17 cellular contexts compared by ENCODE assay signal in genomic region chr4:186782302-186782701, GRCh38. TPM values are rescaled to one million over a fixed set of nuclear protein-coding genes. Genes with fewer than 3 reads are reported as not detected.
DNase-seq lines count a peak whose midpoint lies in the region; ATAC-seq and TF ChIP-seq lines count a peak whose summit lies in the region.
"Had no signal": no experiment of that assay in that cellular context is flagged by ENCODE, and none has a peak within 500 bp of the region (broad histone marks: within the 10 kb centered on the region; RNA-seq: fewer than 3 reads in every experiment).

No MANE protein-coding gene starts in this region.

- no peak overlapping the region for H2AFZ ChIP-seq in mammary epithelial cell (ENCODE audit: low read depth, low read length)

- H3K27ac ChIP-seq in mammary epithelial cell (ENCODE audit: insufficient read depth, low read depth, low read length): peak overlapping the region; percentile 81
- H3K27ac ChIP-seq in breast epithelium: no peak overlapping the region
- H3K27ac ChIP-seq in RWPE1: peak overlapping the region; percentile 27; the same call in 1 of the 2 replicates
- peak overlapping the region; percentile 71 for H3K27ac ChIP-seq in foreskin keratinocyte
- no peak overlapping the region for H3K27ac ChIP-seq in CD4-positive, alpha-beta T cell (ENCODE audit: low read depth, low read length)
- H3K27ac ChIP-seq: 22Rv1, A549, C4-2B had no signal

- ATAC-seq in foreskin keratinocyte: no peak
- ATAC-seq in CD4-positive, alpha-beta T cell (ENCODE audit: poor library complexity): no peak
- ATAC-seq: K562 had no signal

- CTCF ChIA-PET in mammary epithelial cell (lab: Charles Lee; ENCODE audit: low non-redundant PET) (no interaction called here), RWPE1 (lab: Yijun Ruan, JAX) (no interaction called here)
- CTCF ChIA-PET in CD4-positive, alpha-beta T cell (lab: Charles Lee): no interaction called here
- CTCF ChIA-PET in activated CD4-positive, alpha-beta memory T cell treated with anti-CD3 and anti-CD28 coated beads, Interleukin-2, amount 10 ng/mL, durations not matched to agents 7 days and 5 days (lab: Charles Lee): no interaction called here

- no peak overlapping the region for H3K27ac Mint-ChIP-seq in CD4-positive, alpha-beta T cell
- no peak overlapping the region for H3K27ac Mint-ChIP-seq in activated CD4-positive, alpha-beta memory T cell treated with anti-CD3 and anti-CD28 coated beads, Interleukin-2, amount 10 ng/mL, durations not matched to agents 7 days and 5 days
- H3K27ac Mint-ChIP-seq: CD4-positive, alpha-beta memory T cell had no signal

- intact Hi-C loops in mammary epithelial cell (cut with micrococcal nuclease) (loop anchor here (5.0 kb wide), 2 partner anchors 55 to 345 kb away; no protein-coding TSS in a partner anchor), breast epithelium (cut with DNase I; ENCODE audit: low total_unique reads) (no loop called here)
- intact Hi-C loops in CD4-positive, alpha-beta T cell (cut with DNase I, micrococcal nuclease): no loop called here

- no peaks in the 10 kb centered on the region for H3K36me3 ChIP-seq in mammary epithelial cell (ENCODE audit: insufficient read depth, low read length)
- H3K36me3 ChIP-seq in breast epithelium: no peaks in the 10 kb centered on the region

- dilution Hi-C loops in mammary epithelial cell (cut with HindIII; ENCODE audit: low sequenced_read_pairs): loop anchor here (5.0 kb wide), 1 partner anchor 70 kb away; no protein-coding TSS in a partner anchor

- BruUV-seq in mammary epithelial cell (replicated peaks; lab: Mats Ljungman, UMichigan): no TSS peak

- no peaks in the 10 kb centered on the region for H3K4me1 Mint-ChIP-seq in CD4-positive, alpha-beta T cell (ENCODE audit: low read depth)
- H3K4me1 Mint-ChIP-seq in activated CD4-positive, alpha-beta memory T cell treated with anti-CD3 and anti-CD28 coated beads, Interleukin-2, amount 10 ng/mL, durations not matched to agents 7 days and 5 days: no peaks in the 10 kb centered on the region
- H3K4me1 Mint-ChIP-seq: CD4-positive, alpha-beta memory T cell had no signal

- WGBS in mammary epithelial cell (ENCODE audit: low coverage, missing lambda C conversion rate): 77% methylated on average over 5 of the region's 5 CpGs

- TF ChIP-seq POLR2A in breast epithelium (IDR thresholded peaks at IDR 0.05): no peak

- H3K4me2 ChIP-seq in mammary epithelial cell (ENCODE audit: insufficient read depth, low read depth, low read length): no peak overlapping the region

- no peaks in the 10 kb centered on the region for H4K20me1 ChIP-seq in mammary epithelial cell (ENCODE audit: insufficient read depth, low read length)

- DNase-seq in mammary epithelial cell: no peak
- no peak for DNase-seq in breast epithelium (ENCODE audit: low spot score in 2 of 2)
- DNase-seq in RWPE1 (ENCODE audit: low spot score): no peak
- no peak for DNase-seq in foreskin keratinocyte
- DNase-seq in CD4-positive, alpha-beta T cell: no peak
- DNase-seq in inferior parietal cortex (ENCODE audit: extremely low spot score): no peak
- no peak for DNase-seq in activated CD4-positive, alpha-beta memory T cell treated with anti-CD3 and anti-CD28 coated beads, Interleukin-2, amount 10 ng/mL, durations not matched to agents 7 days and 5 days
- DNase-seq: AML-193; CD4-positive, alpha-beta memory T cell; DMS79 treated with DMSO at 0.1 percent for 48 hours; GF-D8; GOT3; H7 had no signal

- H3K4me3 ChIP-seq in mammary epithelial cell (replicated peaks in 1 of 3; ENCODE audit: insufficient read depth in 1 of 3, low read depth in 2 of 3, low read length in 3 of 3) (no peak overlapping the region), breast epithelium (no peak overlapping the region)
- H3K4me3 ChIP-seq: A549, K562 had no signal

- no peak overlapping the region for H3K4me3 Mint-ChIP-seq in CD4-positive, alpha-beta T cell
- H3K4me3 Mint-ChIP-seq in activated CD4-positive, alpha-beta memory T cell treated with anti-CD3 and anti-CD28 coated beads, Interleukin-2, amount 10 ng/mL, durations not matched to agents 7 days and 5 days: no peak overlapping the region
- H3K4me3 Mint-ChIP-seq: CD4-positive, alpha-beta memory T cell had no signal

- no peak overlapping the region for H3K9ac ChIP-seq in mammary epithelial cell (ENCODE audit: insufficient read depth, low read length)

- in situ Hi-C loops in mammary epithelial cell (cut with MboI; ENCODE audit: low sequenced_read_pairs in 2 of 2): no loop called here

- POLR2A ChIA-PET in RWPE1 (lab: Yijun Ruan, JAX; ENCODE audit: low non-redundant PET): no interaction called here
- POLR2A ChIA-PET in CD4-positive, alpha-beta T cell (lab: Charles Lee): no interaction called here
- POLR2A ChIA-PET in activated CD4-positive, alpha-beta memory T cell treated with anti-CD3 and anti-CD28 coated beads, Interleukin-2, amount 10 ng/mL, durations not matched to agents 7 days and 5 days (lab: Charles Lee): no interaction called here

- H3K4me1 ChIP-seq in mammary epithelial cell (ENCODE audit: insufficient read depth, low read length): peaks cover 24% of the 10 kb centered on the region
- H3K4me1 ChIP-seq in breast epithelium: no peaks in the 10 kb centered on the region
- H3K4me1 ChIP-seq in foreskin keratinocyte: peaks cover 29% of the 10 kb centered on the region

- no peaks in the 10 kb centered on the region for H3K9me3 Mint-ChIP-seq in CD4-positive, alpha-beta T cell
- H3K9me3 Mint-ChIP-seq in activated CD4-positive, alpha-beta memory T cell treated with anti-CD3 and anti-CD28 coated beads, Interleukin-2, amount 10 ng/mL, durations not matched to agents 7 days and 5 days: peaks cover 11% of the 10 kb centered on the region

- no peaks in the 10 kb centered on the region for H3K27me3 Mint-ChIP-seq in CD4-positive, alpha-beta T cell
- no peaks in the 10 kb centered on the region for H3K27me3 Mint-ChIP-seq in activated CD4-positive, alpha-beta memory T cell treated with anti-CD3 and anti-CD28 coated beads, Interleukin-2, amount 10 ng/mL, durations not matched to agents 7 days and 5 days
- H3K27me3 Mint-ChIP-seq: CD4-positive, alpha-beta memory T cell had no signal

- no peaks in the 10 kb centered on the region for H3K36me3 Mint-ChIP-seq in CD4-positive, alpha-beta T cell (ENCODE audit: low read depth)
- no peaks in the 10 kb centered on the region for H3K36me3 Mint-ChIP-seq in activated CD4-positive, alpha-beta memory T cell treated with anti-CD3 and anti-CD28 coated beads, Interleukin-2, amount 10 ng/mL, durations not matched to agents 7 days and 5 days (ENCODE audit: low read depth)
- H3K36me3 Mint-ChIP-seq: CD4-positive, alpha-beta memory T cell had no signal

- H3K27me3 ChIP-seq in mammary epithelial cell (ENCODE audit: insufficient read depth, low read length): no peaks in the 10 kb centered on the region
- H3K27me3 ChIP-seq in breast epithelium: no peaks in the 10 kb centered on the region
- H3K27me3 ChIP-seq in foreskin keratinocyte: no peaks in the 10 kb centered on the region
- no peaks in the 10 kb centered on the region for H3K27me3 ChIP-seq in CD4-positive, alpha-beta T cell (ENCODE audit: control insufficient read depth, insufficient read depth, low read length)

- H3K79me2 ChIP-seq in mammary epithelial cell (ENCODE audit: insufficient read depth, low read length): no peaks in the 10 kb centered on the region

- H3K9me3 ChIP-seq in mammary epithelial cell (replicated peaks; ENCODE audit: insufficient read depth, low read length): peaks cover 6% of the 10 kb centered on the region
- H3K9me3 ChIP-seq in breast epithelium: no peaks in the 10 kb centered on the region
- no peaks in the 10 kb centered on the region for H3K9me3 ChIP-seq in CD4-positive, alpha-beta T cell (ENCODE audit: control insufficient read depth, low read length)
- H3K9me3 ChIP-seq: A549 had no signal

- TF ChIP-seq CTCF in mammary epithelial cell (conservative IDR thresholded peaks at IDR 0.05 in 1 of 2, IDR thresholded peaks at IDR 0.05 in 1 of 2; ENCODE audit: extremely low read depth in 1 of 2, insufficient read depth in 1 of 2, low read depth in 1 of 2, low read length in 2 of 2) (no peak), breast epithelium (IDR thresholded peaks at IDR 0.05) (no peak), RWPE1 (conservative IDR thresholded peaks at IDR 0.05; ENCODE audit: low read depth) (no peak), foreskin keratinocyte (conservative IDR thresholded peaks at IDR 0.05) (no peak)
- no peak for TF ChIP-seq CTCF in CD4-positive, alpha-beta T cell (IDR thresholded peaks at IDR 0.05)

RNA-seq across cellular contexts. Expression of gene FAT1, which starts 58.6 kb away (rescaled TPM):
- total RNA-seq in mammary epithelial cell (1,000 to 10,000 TPM in 1 of 2 donors, 100 to 1,000 TPM in 1; 773 to 1,267 TPM), breast epithelium (100 to 1,000 TPM in 1 of 3 donors, 10 to 100 TPM in 2; 54.2 to 125 (median 87.2) TPM), foreskin keratinocyte (288 and 372 TPM in 2 replicates)
- polyA plus RNA-seq in mammary epithelial cell (307 TPM), foreskin keratinocyte (76.3 and 112 TPM in 2 replicates)
- polyA minus RNA-seq in mammary epithelial cell: 1,946 TPM
- under 1 TPM in 1 of 2 experiments, not detected in 1; 0.03 TPM for total RNA-seq in CD4-positive, alpha-beta T cell
- under 1 TPM; 0.03 TPM for total RNA-seq in activated CD4-positive, alpha-beta memory T cell treated with anti-CD3 and anti-CD28 coated beads, Interleukin-2, amount 10 ng/mL, durations not matched to agents 7 days and 5 days
- total RNA-seq: CD4-positive, alpha-beta memory T cell had no signal
- polyA plus RNA-seq: CD4-positive, alpha-beta memory T cell had no signal

Comparison
In these comparisons a context has a peak if more than half of its experiments do, and no peak if none do; other contexts are left out.
1. H3K27ac ChIP-seq: peak in mammary epithelial cell (single experiment), RWPE1 (single experiment) and foreskin keratinocyte (single experiment); none in breast epithelium (0 of 2) and CD4-positive, alpha-beta T cell (single experiment).
2. RNA of gene FAT1, which starts 58.6 kb away (total RNA-seq): 773 to 1,267 TPM in mammary epithelial cell, 288 to 372 TPM in foreskin keratinocyte and 54.2 to 125 TPM in breast epithelium; 0.03 TPM in CD4-positive, alpha-beta T cell and 0.03 TPM in activated CD4-positive, alpha-beta memory T cell treated with anti-CD3 and anti-CD28 coated beads, Interleukin-2, amount 10 ng/mL, durations not matched to agents 7 days and 5 days; every median in the first group is over 10 times any median in the second.